In genomic region chr15:40893019-40893723, GRCh38 we compare ENCODE assay signal across 9 cellular contexts. TPM values are rescaled to one million over a fixed set of nuclear protein-coding genes. Genes with fewer than 3 reads are reported as not detected.
DNase-seq lines count a peak whose midpoint lies in the region; ATAC-seq and TF ChIP-seq lines count a peak whose summit lies in the region.
"Had no signal": no experiment of that assay in that cellular context is flagged by ENCODE, and none has a peak within 500 bp of the region (broad histone marks: within the 10 kb centered on the region; RNA-seq: fewer than 3 reads in every experiment).

No MANE protein-coding gene starts in this region.

- CTCF ChIA-PET in A673 (lab: Charles Lee), result interaction anchor here (0.6 to 3.0 kb wide), 8 partner anchors 13 to 324 kb away, joined by 3 to 103 read pairs (median 5); partner anchors contain the start of gene RPUSD2

- intact Hi-C loops in psoas muscle (cut with DNase I) (loop anchor here (1.0 to 5.0 kb wide), 6 partner anchors 32 to 376 kb away; partner anchors contain the start of gene KNL1 (in 1 of the 2)), A673 (cut with micrococcal nuclease; ENCODE audit: unreplicated experiment) (loop anchor here (2.0 kb wide), 3 partner anchors 146 to 304 kb away; no protein-coding TSS in a partner anchor)

- H3K4me3 Mint-ChIP-seq in GM23338, result peak overlapping the region; percentile 94
- peak overlapping the region; percentile 97 for H3K4me3 Mint-ChIP-seq in glutamatergic neuron (ENCODE audit: unreplicated experiment)

- peaks cover 29% of the 10 kb centered on the region for H3K36me3 Mint-ChIP-seq in GM23338 (ENCODE audit: low read depth)
- H3K36me3 Mint-ChIP-seq in glutamatergic neuron (ENCODE audit: unreplicated experiment), result no peaks in the 10 kb centered on the region

- H3K27ac Mint-ChIP-seq in GM23338, result no peak overlapping the region; the same call in 1 of the 2 replicates
- peak overlapping the region; percentile 70 for H3K27ac Mint-ChIP-seq in glutamatergic neuron (ENCODE audit: unreplicated experiment)

- H3K79me2 ChIP-seq in GM23338 (replicated peaks; ENCODE audit: insufficient read depth), result peaks cover 25% of the 10 kb centered on the region

- DNase-seq in GM23338 (ENCODE audit: low spot score) (no peak), RWPE2 (ENCODE audit: low spot score) (peak; percentile 80), glutamatergic neuron (no peak), psoas muscle (no peak), inferior parietal cortex (ENCODE audit: extremely low spot score) (no peak), A673 (ENCODE audit: low spot score) (no peak)
- DNase-seq: activated CD4-positive, alpha-beta T cell treated with anti-CD3 and anti-CD28 coated beads for 48 hours had no signal

- H4K20me1 ChIP-seq in GM23338 (replicated peaks; ENCODE audit: insufficient read depth), result no peaks in the 10 kb centered on the region; the same call in none of the 2 replicates

- no peak for TF ChIP-seq CTCF in GM23338 (conservative IDR thresholded peaks at IDR 0.05; ENCODE audit: low read depth in 2 of 2)
- no peak for TF ChIP-seq CTCF in RWPE2 (IDR thresholded peaks at IDR 0.05; ENCODE audit: poor library complexity, severe bottlenecking)
- TF ChIP-seq CTCF in glutamatergic neuron (IDR thresholded peaks at IDR 0.05; ENCODE audit: partially characterized antibody, unreplicated experiment), result no peak
- TF ChIP-seq CTCF in psoas muscle (IDR thresholded peaks at IDR 0.05), result no peak
- no peak for TF ChIP-seq CTCF in A673 (conservative IDR thresholded peaks at IDR 0.05; ENCODE audit: low read depth, low read length)

- H3K4me3 ChIP-seq in GM23338 (peak overlapping the region; percentile 91), RWPE2 (ENCODE audit: severe bottlenecking) (no peak overlapping the region), psoas muscle (peak overlapping the region; percentile 98), A673 (ENCODE audit: low read depth, low read length, poor library complexity, severe bottlenecking) (no peak overlapping the region)

- 69 to 79% (median 72%) methylated on average over 23 to 24 of the region's 24 CpGs for WGBS in psoas muscle, 3 donors

- H3K9me2 ChIP-seq in GM23338 (ENCODE audit: insufficient read depth), result no peaks in the 10 kb centered on the region

- peaks cover 9% of the 10 kb centered on the region for H3K4me1 Mint-ChIP-seq in GM23338
- peaks cover 3% of the 10 kb centered on the region for H3K4me1 Mint-ChIP-seq in glutamatergic neuron (ENCODE audit: low read depth, unreplicated experiment)

- POLR2A ChIA-PET in A673 (lab: Charles Lee; ENCODE audit: low non-redundant PET), result no interaction called here

- H3K9me3 ChIP-seq in RWPE2 (ENCODE audit: severe bottlenecking), result no peaks in the 10 kb centered on the region
- H3K9me3 ChIP-seq in psoas muscle, result no peaks in the 10 kb centered on the region
- no peaks in the 10 kb centered on the region for H3K9me3 ChIP-seq in A673 (ENCODE audit: low read depth, low read length, poor library complexity, severe bottlenecking)

- peak overlapping the region; percentile 100 for H2AFZ ChIP-seq in GM23338

- H3K27me3 ChIP-seq in GM23338 (ENCODE audit: insufficient read depth), result peaks cover 7% of the 10 kb centered on the region; the same call in 1 of the 2 replicates
- no peaks in the 10 kb centered on the region for H3K27me3 ChIP-seq in RWPE2 (ENCODE audit: insufficient read depth, poor library complexity, severe bottlenecking)
- H3K27me3 ChIP-seq in psoas muscle (ENCODE audit: insufficient read depth in 3 of 3, low read length in 2 of 3), result no peaks in the 10 kb centered on the region
- H3K27me3 ChIP-seq in A673 (replicated peaks; ENCODE audit: insufficient read depth, low read depth, low read length, poor library complexity), result no peaks in the 10 kb centered on the region

- peaks cover 14% of the 10 kb centered on the region for H3K36me3 ChIP-seq in GM23338 (ENCODE audit: insufficient read depth)
- peaks cover 17% of the 10 kb centered on the region for H3K36me3 ChIP-seq in RWPE2 (ENCODE audit: low read depth)
- peaks cover 0 to 26% of the 10 kb centered on the region in 2 donors for H3K36me3 ChIP-seq in psoas muscle (ENCODE audit: insufficient read depth in 1 of 2, low read depth in 1 of 2)
- H3K36me3 ChIP-seq in A673 (ENCODE audit: insufficient read depth, low read length, poor library complexity, severe bottlenecking), result peaks cover 3% of the 10 kb centered on the region

- BruUV-seq in A673 (replicated peaks; lab: Mats Ljungman, UMichigan), result no TSS peak

- no peaks in the 10 kb centered on the region; the same call in 1 of the 2 replicates for H3F3A ChIP-seq in GM23338 (replicated peaks; ENCODE audit: low read depth)

- H3K27me3 Mint-ChIP-seq in GM23338 (ENCODE audit: insufficient read depth, low read depth, poor library complexity), result peaks cover 21% of the 10 kb centered on the region
- H3K27me3 Mint-ChIP-seq in glutamatergic neuron (ENCODE audit: unreplicated experiment), result peaks cover 11% of the 10 kb centered on the region

- no peaks in the 10 kb centered on the region; the same call in 2 of the 3 replicates for H3K9me3 Mint-ChIP-seq in GM23338
- no peaks in the 10 kb centered on the region for H3K9me3 Mint-ChIP-seq in glutamatergic neuron (ENCODE audit: unreplicated experiment)

- H3K4me1 ChIP-seq in GM23338 (ENCODE audit: insufficient read depth), result 0 out of 2 replicates have a peak, but pooled peaks cover 4% of the 10 kb centered on the region
- H3K4me1 ChIP-seq in RWPE2 (ENCODE audit: insufficient read depth, poor library complexity, severe bottlenecking), result peaks cover 3% of the 10 kb centered on the region
- peaks cover 16% of the 10 kb centered on the region for H3K4me1 ChIP-seq in psoas muscle
- peaks cover 6% of the 10 kb centered on the region for H3K4me1 ChIP-seq in A673 (ENCODE audit: insufficient read depth, low read length, poor library complexity, severe bottlenecking)

- ATAC-seq in GM23338, result no peak
- ATAC-seq in RWPE2 (ENCODE audit: low read depth), result no peak
- no peak for ATAC-seq in psoas muscle
- ATAC-seq in HG03135 (IDR thresholded peaks at IDR 0.05; ENCODE audit: unreplicated experiment), result no peak
- no peak for ATAC-seq in HG02938 (IDR thresholded peaks at IDR 0.05; ENCODE audit: unreplicated experiment)

- H3K27ac ChIP-seq in GM23338 (ENCODE audit: low read depth) (no peak overlapping the region), RWPE2 (ENCODE audit: poor library complexity, severe bottlenecking) (peak overlapping the region; percentile 54), psoas muscle (peak overlapping the region; percentile 88), A673 (ENCODE audit: low read depth, low read length, poor library complexity, severe bottlenecking) (no peak overlapping the region)

- H3K4me2 ChIP-seq in GM23338, result peak overlapping the region; percentile 99

TF ChIP-seq in GM23338, 12 proteins besides CTCF, POLR2A, EP300 and RAD21 (continues in another document):
- TF ChIP-seq ZNF114 (CRISPR knock-in tag; IDR thresholded peaks at IDR 0.05) (no peak), NANOG (IDR thresholded peaks at IDR 0.05; ENCODE audit: borderline replicate concordance) (no peak), POLR2AphosphoS5 (IDR thresholded peaks at IDR 0.05; ENCODE audit: low read depth) (no peak), REST (IDR thresholded peaks at IDR 0.05; ENCODE audit: unreplicated experiment) (no peak)

RNA-seq across cellular contexts. Expression of gene VPS18, which starts 1.1 kb away (rescaled TPM):
- 39.4 and 42.5 TPM in 2 replicates for total RNA-seq in GM23338 (2014; rRNA removed; shearing (Covaris generic))
- 4.7 and 5.9 TPM in 2 replicates for polyA plus RNA-seq in GM23338 (2016; fragmentation: Nextera tagmentation; extraction: Ambion mirVana)
- total RNA-seq in glutamatergic neuron (ENCODE audit: unreplicated experiment), result 33.5 TPM
- 10 to 100 TPM in 3 of 4 donors, 1 to 10 TPM in 1; 8.1 to 20.5 (median 16.3) TPM for total RNA-seq in psoas muscle
- polyA plus RNA-seq in psoas muscle, result 10 to 100 TPM in 2 of 3 donors, 1 to 10 TPM in 1; 8.4 to 16.9 (median 12.3) TPM
- total RNA-seq in A673 (2021), result 21.9 and 23.8 TPM in 2 replicates

RNA-seq across cellular contexts. Expression of gene RHOV, which starts 19.1 kb away (rescaled TPM):
- 2.9 and 4.7 TPM in 2 replicates for total RNA-seq in GM23338 (2014; rRNA removed; shearing (Covaris generic))
- 3.0 and 4.4 TPM in 2 replicates for polyA plus RNA-seq in GM23338 (2016; fragmentation: Nextera tagmentation; extraction: Ambion mirVana)
- 1.8 TPM for total RNA-seq in glutamatergic neuron (ENCODE audit: unreplicated experiment)
- total RNA-seq in psoas muscle, result not detected
- under 1 TPM in 2 of 3 donors, not detected in 1; 0.10 to 0.23 TPM for polyA plus RNA-seq in psoas muscle
- total RNA-seq in A673 (2021), result 1.6 TPM in 2 replicates

RNA-seq across cellular contexts. Expression of gene DLL4, which starts 36.0 kb away (rescaled TPM):
- total RNA-seq in GM23338 (2014; rRNA removed; shearing (Covaris generic)), result 0.31 and 0.62 TPM in 2 replicates
- polyA plus RNA-seq in GM23338 (2016; fragmentation: Nextera tagmentation; extraction: Ambion mirVana) (0.64 and 0.99 TPM in 2 replicates), psoas muscle (1 to 10 TPM; 4.0 to 6.1 (median 6.0) TPM)
- total RNA-seq in glutamatergic neuron (ENCODE audit: unreplicated experiment) (12.5 TPM), psoas muscle (10 to 100 TPM in 1 of 4 donors, 1 to 10 TPM in 3; 7.2 to 13.1 (median 9.2) TPM), A673 (2021) (0.11 and 0.15 TPM in 2 replicates)

RNA-seq across cellular contexts. Expression of gene SPINT1, which starts 49.3 kb away (rescaled TPM):
- total RNA-seq in GM23338 (2014; rRNA removed; shearing (Covaris generic)), result 209 and 253 TPM in 2 replicates
- 38.6 and 41.3 TPM in 2 replicates for polyA plus RNA-seq in GM23338 (2016; fragmentation: Nextera tagmentation; extraction: Ambion mirVana)
- 6.0 TPM for total RNA-seq in glutamatergic neuron (ENCODE audit: unreplicated experiment)
- under 1 TPM; 0.19 to 0.54 (median 0.24) TPM for total RNA-seq in psoas muscle
- under 1 TPM; 0.03 to 0.19 (median 0.17) TPM for polyA plus RNA-seq in psoas muscle
- total RNA-seq in A673 (2021), result 1.9 and 3.3 TPM in 2 replicates

Comparison
In these comparisons a context has a peak if more than half of its experiments do, and no peak if none do; other contexts are left out.
1. H3K27ac ChIP-seq: peak in RWPE2 (single experiment) and psoas muscle (single experiment); none in GM23338 (single experiment) and A673 (single experiment).
2. H3K4me3 ChIP-seq: peak in GM23338 (single experiment) and psoas muscle (single experiment); none in RWPE2 (single experiment) and A673 (single experiment).